17 cellular contexts compared by ENCODE assay signal in the genomic region with DNA sequence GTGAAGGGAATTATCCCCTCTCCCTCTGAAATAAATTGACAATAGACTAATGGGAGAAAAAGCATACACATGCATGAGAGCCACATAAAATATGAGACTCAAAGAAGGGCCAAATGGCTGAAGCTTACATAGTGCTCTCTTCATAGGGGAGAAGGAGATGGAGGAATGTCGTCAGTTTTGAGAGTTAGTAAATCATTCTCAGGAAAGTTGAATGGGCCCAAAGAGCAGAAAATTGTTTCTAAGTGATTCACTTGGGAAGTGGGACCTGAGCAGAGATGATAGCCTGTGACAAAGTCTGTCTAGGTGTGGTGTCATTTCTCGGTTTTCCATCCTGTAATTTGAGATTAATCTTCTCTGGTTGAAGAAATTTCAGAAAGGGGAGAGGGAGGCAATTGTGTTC. TPM values are rescaled to one million over a fixed set of nuclear protein-coding genes. Genes with fewer than 3 reads are reported as not detected.
DNase-seq lines count a peak whose midpoint lies in the region; ATAC-seq and TF ChIP-seq lines count a peak whose summit lies in the region.
"Had no signal": no experiment of that assay in that cellular context is flagged by ENCODE, and none has a peak within 500 bp of the region (broad histone marks: within the 10 kb centered on the region; RNA-seq: fewer than 3 reads in every experiment).

No MANE protein-coding gene starts in this region.

- H3K9me2 ChIP-seq in PC-3 (replicated peaks; ENCODE audit: low read length) (no peaks in the 10 kb centered on the region), hepatocyte (replicated peaks; ENCODE audit: insufficient read depth) (no peaks in the 10 kb centered on the region)

- H3F3A ChIP-seq in PC-3 (ENCODE audit: low read length, unreplicated experiment), result no peaks in the 10 kb centered on the region

- no peaks in the 10 kb centered on the region for H3K36me3 ChIP-seq in PC-3 (ENCODE audit: low read depth, low read length)
- no peaks in the 10 kb centered on the region for H3K36me3 ChIP-seq in hepatocyte (replicated peaks; ENCODE audit: insufficient read depth, low read depth)
- H3K36me3 ChIP-seq: MG63 had no signal

- POLR2A ChIA-PET in PC-3 (lab: Charles Lee; ENCODE audit: unreplicated experiment), result interaction anchor here (0.6 kb wide), 1 partner anchor 113 kb away, joined by 4 read pairs; a partner anchor contains a TSS

- peak overlapping the region; percentile 68 for H3K27ac Mint-ChIP-seq in Calu3 (ENCODE audit: unreplicated experiment)

- H3K79me2 ChIP-seq in PC-3 (ENCODE audit: low read length), result no peaks in the 10 kb centered on the region
- no peaks in the 10 kb centered on the region for H3K79me2 ChIP-seq in hepatocyte

- BruUV-seq in Calu3 (replicated peaks; lab: Mats Ljungman, UMichigan) (no TSS peak), PC-3 (replicated peaks; lab: Mats Ljungman, UMichigan) (no TSS peak)

- H3K9me3 Mint-ChIP-seq in Calu3 (ENCODE audit: low read depth, unreplicated experiment), result no peaks in the 10 kb centered on the region
- H3K9me3 Mint-ChIP-seq: CD4-positive, alpha-beta memory T cell had no signal

- H3K4me3 Mint-ChIP-seq in Calu3 (ENCODE audit: low read depth, unreplicated experiment), result peak overlapping the region; percentile 26
- H3K4me3 Mint-ChIP-seq: CD4-positive, alpha-beta memory T cell had no signal

- H3K9ac ChIP-seq in PC-3 (ENCODE audit: low read length), result no peak overlapping the region
- H3K9ac ChIP-seq: BLaER1 treated with 17β-estradiol and CSF1 and Interleukin-3, amounts not matched to agents 10 nM and 100 nM had no signal

- ATAC-seq in PC-3 (peak; percentile 37; the same call in 1 of the 2 replicates), GM21381 (IDR thresholded peaks at IDR 0.05; ENCODE audit: unreplicated experiment) (no peak), GM19328 (IDR thresholded peaks at IDR 0.05; ENCODE audit: unreplicated experiment) (no peak)
- ATAC-seq: HCT116 had no signal

- H2AFZ ChIP-seq in PC-3 (ENCODE audit: low read length) (no peak overlapping the region), hepatocyte (no peak overlapping the region)

- H3K36me3 Mint-ChIP-seq in Calu3 (ENCODE audit: insufficient read depth, unreplicated experiment), result no peaks in the 10 kb centered on the region

- TF ChIP-seq CTCF in Calu3 (IDR thresholded peaks at IDR 0.05; ENCODE audit: unreplicated experiment), result no peak
- no peak for TF ChIP-seq CTCF in PC-3 (conservative IDR thresholded peaks at IDR 0.05; ENCODE audit: low read depth, low read length)
- TF ChIP-seq CTCF in hepatocyte (IDR thresholded peaks at IDR 0.05; ENCODE audit: poor library complexity), result no peak

- intact Hi-C loops in Calu3 (cut with micrococcal nuclease; ENCODE audit: unreplicated experiment), result no loop called here
- intact Hi-C loops in PC-3 (cut with micrococcal nuclease), result no loop called here

- H3K9me3 ChIP-seq in PC-3 (ENCODE audit: low read length) (no peaks in the 10 kb centered on the region), hepatocyte (ENCODE audit: low read depth) (no peaks in the 10 kb centered on the region)
- H3K9me3 ChIP-seq: BLaER1 treated with 17β-estradiol and CSF1 and Interleukin-3, amounts not matched to agents 10 nM and 100 nM; MG63 had no signal

- WGBS in hepatocyte (ENCODE audit: low lambda C conversion rate, missing lambda C conversion rate), result 56% methylated on average over 2 of the region's 2 CpGs

- no peak overlapping the region for H3K4me2 ChIP-seq in PC-3 (ENCODE audit: low read length)
- no peak overlapping the region for H3K4me2 ChIP-seq in hepatocyte
- H3K4me2 ChIP-seq: BLaER1 treated with 17β-estradiol and CSF1 and Interleukin-3, amounts not matched to agents 10 nM and 100 nM had no signal

- H3K4me3 ChIP-seq in PC-3 (ENCODE audit: low read length) (no peak overlapping the region), hepatocyte (no peak overlapping the region)
- H3K4me3 ChIP-seq: BLaER1 treated with 17β-estradiol and CSF1 and Interleukin-3, amounts not matched to agents 10 nM and 100 nM; MG63 had no signal

- H3K27ac ChIP-seq in PC-3 (ENCODE audit: low read length) (no peak overlapping the region), hepatocyte (peak overlapping the region; percentile 22)
- H3K27ac ChIP-seq: BLaER1 treated with 17β-estradiol and CSF1 and Interleukin-3, amounts not matched to agents 10 nM and 100 nM had no signal

- peaks cover 12% of the 10 kb centered on the region for H3K4me1 Mint-ChIP-seq in Calu3 (ENCODE audit: low read depth, unreplicated experiment)
- H3K4me1 Mint-ChIP-seq: CD4-positive, alpha-beta memory T cell had no signal

- H3K4me1 ChIP-seq in PC-3 (ENCODE audit: insufficient read depth, low read length) (0 out of 2 replicates have a peak, but pooled peaks cover 4% of the 10 kb centered on the region), hepatocyte (ENCODE audit: insufficient read depth) (no peaks in the 10 kb centered on the region)
- H3K4me1 ChIP-seq: BLaER1 treated with 17β-estradiol and CSF1 and Interleukin-3, amounts not matched to agents 10 nM and 100 nM had no signal

- no peaks in the 10 kb centered on the region for H3K27me3 Mint-ChIP-seq in Calu3 (ENCODE audit: unreplicated experiment)
- H3K27me3 Mint-ChIP-seq: CD4-positive, alpha-beta memory T cell had no signal

- CTCF ChIA-PET in Calu3 (lab: Charles Lee), result interaction anchor here (0.5 kb wide), 1 partner anchor 32 kb away, joined by 5 read pairs; no protein-coding TSS in a partner anchor
- CTCF ChIA-PET in PC-3 (lab: Charles Lee), result interaction anchor here (0.6 kb wide), 1 partner anchor 248 kb away, joined by 3 read pairs; no protein-coding TSS in a partner anchor

- H3K27me3 ChIP-seq in PC-3 (ENCODE audit: low read length) (no peaks in the 10 kb centered on the region), hepatocyte (no peaks in the 10 kb centered on the region)
- H3K27me3 ChIP-seq: BLaER1 treated with 17β-estradiol and CSF1 and Interleukin-3, amounts not matched to agents 10 nM and 100 nM; MG63 had no signal

- no peak for DNase-seq in Calu3
- no peak for DNase-seq in PC-3
- peak; percentile 10 for DNase-seq in hepatocyte (ENCODE audit: low spot score)
- peak; percentile 85 for DNase-seq in renal cortical epithelial cell (ENCODE audit: low read depth)
- no peak for DNase-seq in GM19238 (ENCODE audit: insufficient read length, low spot score)
- DNase-seq: CD4-positive, alpha-beta memory T cell; MG63; NCI-H1417; NCI-H1694 treated with DMSO at 0.1 percent for 48 hours; NCI-H2081 treated with DMSO at 0.1 percent for 48 hours; NCI-H2171 treated with DMSO at 0.1 percent for 48 hours; NCI-H524 treated with DMSO at 0.1 percent for 48 hours; Right ventricle myocardium superior had no signal

- H4K20me1 ChIP-seq in PC-3 (ENCODE audit: low read length) (no peaks in the 10 kb centered on the region), hepatocyte (ENCODE audit: insufficient read depth, poor library complexity, severe bottlenecking) (no peaks in the 10 kb centered on the region)
- H4K20me1 ChIP-seq: BLaER1 treated with 17β-estradiol and CSF1 and Interleukin-3, amounts not matched to agents 10 nM and 100 nM had no signal

RNA-seq across cellular contexts. Expression of a gene that starts 35.0 kb away (rescaled TPM):
- total RNA-seq in Calu3 (2022) (10.9 and 14.2 TPM in 2 replicates), PC-3 (2014; rRNA removed) (25.9 and 36.9 TPM in 2 replicates), hepatocyte (21.7 and 58.8 TPM in 2 replicates), renal cortical epithelial cell (13.5 and 39.6 TPM in 2 replicates)
- polyA plus RNA-seq in hepatocyte, result 13.1 and 16.5 TPM in 2 replicates

Comparison
In these comparisons a context has a peak if more than half of its experiments do, and no peak if none do; other contexts are left out.
1. DNase-seq: peak in hepatocyte (single experiment) and renal cortical epithelial cell (single experiment); none in Calu3 (single experiment), PC-3 (single experiment) and GM19238 (single experiment).